In the genomic region with DNA sequence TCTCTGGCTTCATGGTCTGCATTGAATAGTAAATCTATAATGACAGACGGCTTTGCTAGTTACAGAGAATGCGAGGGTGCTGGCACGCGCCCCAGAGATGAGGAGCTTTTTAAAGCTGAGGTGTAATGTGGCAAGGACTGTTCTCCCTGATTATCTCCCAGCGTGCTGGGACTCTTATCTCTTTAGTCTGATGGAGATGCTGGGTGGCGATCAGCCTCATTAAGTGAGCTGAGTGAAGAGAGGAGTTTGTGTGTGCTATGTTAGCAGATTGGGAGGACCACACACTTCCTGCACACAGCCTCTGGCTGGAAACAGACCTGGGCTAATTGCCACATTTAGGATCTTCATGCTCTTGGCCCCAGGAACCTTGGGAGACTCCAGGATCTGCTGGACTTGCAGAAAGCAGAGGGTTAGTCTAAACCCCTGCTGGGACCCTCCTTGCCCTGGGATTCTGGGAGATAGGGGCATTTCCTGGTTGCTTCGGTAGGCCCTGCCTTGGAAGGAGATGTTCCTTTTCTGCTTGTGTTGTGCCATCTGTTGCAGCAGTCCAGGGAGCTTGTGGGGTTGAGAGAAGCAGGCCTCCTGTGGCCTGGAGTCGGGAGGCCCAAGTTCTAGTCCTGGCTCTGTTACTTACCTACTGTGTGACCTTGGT, we compare ENCODE assay signal across 9 cellular contexts. TPM values are rescaled to one million over a fixed set of nuclear protein-coding genes. Genes with fewer than 3 reads are reported as not detected.
DNase-seq lines count a peak whose midpoint lies in the region; ATAC-seq, FAIRE-seq and TF ChIP-seq lines count a peak whose summit lies in the region.
"Had no signal": no experiment of that assay in that cellular context is flagged by ENCODE, and none has a peak within 500 bp of the region (broad histone marks: within the 10 kb centered on the region; RNA-seq: fewer than 3 reads in every experiment).

No MANE protein-coding gene starts in this region.

- TF ChIP-seq CTCF in CD14-positive monocyte (IDR thresholded peaks at IDR 0.05), result no peak

- peak; percentile 17 for ATAC-seq in GM18909 (IDR thresholded peaks at IDR 0.05; ENCODE audit: poor library complexity, unreplicated experiment)
- ATAC-seq: naive thymus-derived CD4-positive, alpha-beta T cell had no signal

- H3K27me3 Mint-ChIP-seq in CD14-positive monocyte (ENCODE audit: low read depth in 3 of 3), result peaks cover 0 to 3% (median 0%) of the 10 kb centered on the region in 3 donors
- H3K27me3 Mint-ChIP-seq: naive thymus-derived CD4-positive, alpha-beta T cell had no signal

- no peak for TF ChIP-seq POLR2A in GM12891 (IDR thresholded peaks at IDR 0.05; ENCODE audit: low read depth, low read length)

- H3K9me3 Mint-ChIP-seq in CD14-positive monocyte, result no peaks in the 10 kb centered on the region
- H3K9me3 Mint-ChIP-seq: naive thymus-derived CD4-positive, alpha-beta T cell had no signal

- peaks cover 0 to 11% of the 10 kb centered on the region in 2 donors for H3K36me3 Mint-ChIP-seq in CD14-positive monocyte
- H3K36me3 Mint-ChIP-seq: naive thymus-derived CD4-positive, alpha-beta T cell had no signal

- peaks cover 45% of the 10 kb centered on the region for H3K4me1 Mint-ChIP-seq in CD14-positive monocyte

- FAIRE-seq in GM12891 (lab: Jason Lieb, UNC), result no peak

- peak overlapping the region in 1 of 2 donors; percentile 2 for H3K4me3 Mint-ChIP-seq in CD14-positive monocyte
- H3K4me3 Mint-ChIP-seq: naive thymus-derived CD4-positive, alpha-beta T cell had no signal

- peak overlapping the region in 2 of 7 donors; percentile 19 to 56 for H3K27ac Mint-ChIP-seq in CD14-positive monocyte

- intact Hi-C loops in posterior cingulate gyrus (cut with DNase I) (no loop called here), CD14-positive monocyte (cut with micrococcal nuclease) (no loop called here)

- DNase-seq in KG1 (lab: John Stamatoyannopoulos, UW), result peak; percentile 20
- DNase-seq in anterior cingulate cortex (lab: John Stamatoyannopoulos, UW), result peak in 30 of 58 donors; percentile 7 to 65 (median 32)
- DNase-seq in posterior cingulate gyrus, result peak in 8 of 10 donors; percentile 52 to 92 (median 69)
- no peak for DNase-seq in CD14-positive monocyte (ENCODE audit: low spot score)
- DNase-seq in stimulated activated CD4-positive, alpha-beta T cell treated with anti-CD3 and anti-CD28 coated beads, Interleukin-2, amount 100 ng/mL, for 24 hours, result no peak
- no peak for DNase-seq in A172 (ENCODE audit: low spot score)
- no peak for DNase-seq in GM12891 (ENCODE audit: insufficient read length, low spot score)
- DNase-seq: naive thymus-derived CD4-positive, alpha-beta T cell had no signal

TF ChIP-seq in GM12891, 5 proteins besides CTCF, POLR2A, EP300 and RAD21:
- TF ChIP-seq POLR2AphosphoS5 (IDR thresholded peaks at IDR 0.05; ENCODE audit: low read depth, low read length) (no peak), PAX5 (IDR thresholded peaks at IDR 0.05; ENCODE audit: insufficient read depth, low read length, severe bottlenecking) (no peak), SPI1 (IDR thresholded peaks at IDR 0.05; ENCODE audit: low read depth, low read length) (no peak), POU2F2 (IDR thresholded peaks at IDR 0.05; ENCODE audit: low read depth, low read length) (no peak), TAF1 (IDR thresholded peaks at IDR 0.05; ENCODE audit: low read depth, low read length) (no peak)

RNA-seq across cellular contexts. Expression of a gene that starts 15.0 kb away (rescaled TPM):
- 1 to 10 TPM; 7.1 to 10.0 TPM for polyA plus RNA-seq in CD14-positive monocyte
- 15.0 and 16.5 TPM in 2 replicates for total RNA-seq in A172 (2014; rRNA removed; shearing (Covaris generic))
- polyA plus RNA-seq in GM12891 (2012; ENCODE audit: low read depth, missing spikeins), result 13.9 TPM

RNA-seq across cellular contexts. Expression of a gene that starts 54.3 kb away (rescaled TPM):
- not detected for polyA plus RNA-seq in CD14-positive monocyte
- total RNA-seq in A172 (2014; rRNA removed; shearing (Covaris generic)), result not detected in 2 replicates
- 0.09 TPM for polyA plus RNA-seq in GM12891 (2012; ENCODE audit: low read depth, missing spikeins)
- polyA plus RNA-seq: naive thymus-derived CD4-positive, alpha-beta T cell had no signal

Comparison
In these comparisons a context has a peak if more than half of its experiments do, and no peak if none do; other contexts are left out.
1. DNase-seq: peak in KG1 (single experiment), anterior cingulate cortex (30 of 58) and posterior cingulate gyrus (8 of 10); none in CD14-positive monocyte (single experiment), stimulated activated CD4-positive, alpha-beta T cell treated with anti-CD3 and anti-CD28 coated beads, Interleukin-2, amount 100 ng/mL, for 24 hours (0 of 2), A172 (single experiment) and GM12891 (single experiment).